In the genomic region with DNA sequence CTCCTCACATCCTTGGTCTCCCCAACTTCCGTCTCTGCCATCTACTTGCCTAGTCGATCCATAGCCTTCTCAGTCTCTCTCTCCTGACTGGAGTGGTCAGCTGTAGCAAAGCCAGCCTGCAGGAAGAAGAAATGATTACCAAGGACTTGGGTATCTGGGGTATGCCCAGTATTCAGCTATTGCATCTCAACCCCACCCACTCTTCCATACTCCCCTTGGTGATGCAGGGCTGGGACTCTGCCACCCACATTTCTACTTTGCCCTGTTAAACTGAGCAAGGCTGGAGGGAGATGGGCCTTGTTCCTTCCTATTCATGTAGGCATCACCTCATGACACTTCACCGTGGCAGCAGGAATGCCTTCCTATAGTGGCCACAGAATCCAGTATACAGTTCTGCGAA, we compare ENCODE assay signal across 13 cellular contexts.
"Had no signal": no experiment of that assay in that cellular context is flagged by ENCODE, and none has a peak within 500 bp of the region (broad histone marks: within the 10 kb centered on the region; RNA-seq: fewer than 3 reads in every experiment).

No MANE protein-coding gene starts in this region.

- ATAC-seq: left lobe of liver, upper lobe of right lung had no signal

- H3K9me3 Mint-ChIP-seq: activated T-helper 2 cell treated with anti-CD3 and anti-CD28 coated beads, Interferon-gamma antibody, Interleukin-2, Interleukin-4, amounts not matched to agents 10 μg/mL and 5 μg/mL and 100 μg/mL, durations not matched to agents 14 hours and 24 hours and 36 hours; naive B cell had no signal

- DNase-seq: activated CD4-positive, alpha-beta T cell treated with anti-CD3 and anti-CD28 coated beads, Interleukin-2, amount 50 U/mL, for 48 hours; activated naive CD4-positive, alpha-beta T cell treated with anti-CD3 and anti-CD28 coated beads, Interleukin-2, amount 50 U/mL, for 16 hours; hippocampal formation; naive B cell; posterior cingulate gyrus; retina; stimulated activated CD4-positive, alpha-beta T cell treated with anti-CD3 and anti-CD28 coated beads, Interleukin-4, amount 100 ng/mL, for 24 hours; stimulated activated naive CD4-positive, alpha-beta T cell; T-helper 1 cell; T1000; upper lobe of right lung had no signal

- H3K27me3 Mint-ChIP-seq: naive B cell had no signal

- H3K27ac Mint-ChIP-seq: activated T-helper 2 cell treated with anti-CD3 and anti-CD28 coated beads, Interferon-gamma antibody, Interleukin-2, Interleukin-4, amounts not matched to agents 10 μg/mL and 5 μg/mL and 100 μg/mL, durations not matched to agents 14 hours and 24 hours and 36 hours had no signal
